Comparison of ENCODE assay signal across 8 cellular contexts in the genomic region with DNA sequence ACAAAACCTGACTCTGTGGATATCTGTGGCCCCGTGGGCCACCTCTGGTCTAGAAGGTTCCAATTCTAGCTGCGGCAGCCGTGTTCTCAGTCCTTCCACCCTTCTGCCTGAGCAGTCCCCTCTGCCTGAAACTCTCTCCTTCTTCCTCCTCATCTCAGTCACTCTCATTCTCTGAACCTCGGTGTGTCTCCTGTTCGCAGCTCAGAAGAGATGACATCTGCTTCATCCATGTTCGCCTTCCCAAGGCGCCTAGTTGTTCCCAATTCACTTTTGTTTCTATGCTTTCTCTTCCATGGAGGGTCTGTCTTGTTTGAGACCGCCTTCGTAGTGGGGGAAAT.
DNase-seq lines count a peak whose midpoint lies in the region; ATAC-seq and TF ChIP-seq lines count a peak whose summit lies in the region.

No MANE protein-coding gene starts in this region.

- in situ Hi-C loops in gastrocnemius medialis (cut with MboI; ENCODE audit: low sequenced_read_pairs in 4 of 4), result loop anchor here in 2 of 4 donors (10.0 to 25.0 kb wide), 3 partner anchors 91 to 176 kb away; a partner anchor contains a TSS

- H3K9ac ChIP-seq in duodenal mucosa (ENCODE audit: low read depth in 1 of 2, low read length in 2 of 2), result peak overlapping the region in 1 of 2 donors; percentile 26

- no peaks in the 10 kb centered on the region for H3K36me3 Mint-ChIP-seq in activated naive CD4-positive, alpha-beta T cell treated with anti-CD3 and anti-CD28 coated beads for 36 hours (ENCODE audit: low read depth)

- no peak for TF ChIP-seq CTCF in gastrocnemius medialis (IDR thresholded peaks at IDR 0.05 in 4 of 5, conservative IDR thresholded peaks at IDR 0.05 in 1 of 5)

- H3K4me3 Mint-ChIP-seq in activated naive CD4-positive, alpha-beta T cell treated with anti-CD3 and anti-CD28 coated beads for 36 hours, result no peak overlapping the region

- peaks cover 2% of the 10 kb centered on the region for H3K4me1 Mint-ChIP-seq in activated naive CD4-positive, alpha-beta T cell treated with anti-CD3 and anti-CD28 coated beads for 36 hours (ENCODE audit: low read depth)

- no peaks in the 10 kb centered on the region for H3K9me3 Mint-ChIP-seq in activated naive CD4-positive, alpha-beta T cell treated with anti-CD3 and anti-CD28 coated beads for 36 hours

- H3K36me3 ChIP-seq in duodenal mucosa (ENCODE audit: control insufficient read depth in 1 of 2, insufficient read depth in 2 of 2, low read length in 2 of 2) (no peaks in the 10 kb centered on the region), gastrocnemius medialis (no peaks in the 10 kb centered on the region)

- DNase-seq in gastrocnemius medialis (no peak), CD1c-positive myeloid dendritic cell (ENCODE audit: extremely low spot score) (no peak)
- DNase-seq in activated naive CD4-positive, alpha-beta T cell treated with anti-CD3 and anti-CD28 coated beads, Interleukin-2, amount 50 U/mL, for 16 hours, result no peak
- no peak for DNase-seq in activated naive CD4-positive, alpha-beta T cell treated with anti-CD3 and anti-CD28 coated beads for 36 hours

- H3K27ac ChIP-seq in duodenal mucosa (ENCODE audit: low read depth, low read length), result peak overlapping the region; percentile 33
- H3K27ac ChIP-seq in gastrocnemius medialis, result peak overlapping the region; percentile 82 to 96 (median 90)

- no peaks in the 10 kb centered on the region for H3K27me3 ChIP-seq in duodenal mucosa (ENCODE audit: control insufficient read depth in 1 of 2, insufficient read depth in 2 of 2, low read length in 2 of 2)
- H3K27me3 ChIP-seq in gastrocnemius medialis, result no peaks in the 10 kb centered on the region

- intact Hi-C loops in gastrocnemius medialis (cut with DNase I; ENCODE audit: low total_unique reads), result no loop called here
- intact Hi-C loops in activated naive CD4-positive, alpha-beta T cell treated with anti-CD3 and anti-CD28 coated beads for 36 hours (cut with micrococcal nuclease), result no loop called here

- ATAC-seq in GM18502 (IDR thresholded peaks at IDR 0.05; ENCODE audit: poor library complexity, unreplicated experiment) (peak; percentile 41), HG03175 (IDR thresholded peaks at IDR 0.05; ENCODE audit: unreplicated experiment) (peak; percentile 34), gastrocnemius medialis (peak in 1 of 2 donors; percentile 31), GM18519 (IDR thresholded peaks at IDR 0.05; ENCODE audit: low FRiP score, unreplicated experiment) (no peak)

- H3K4me1 ChIP-seq in duodenal mucosa (ENCODE audit: control insufficient read depth in 1 of 2, insufficient read depth in 2 of 2, low read length in 2 of 2) (peaks cover 20 to 23% of the 10 kb centered on the region in 2 donors), gastrocnemius medialis (peaks cover 35 to 38% of the 10 kb centered on the region in 2 donors)

- no peaks in the 10 kb centered on the region for H3K27me3 Mint-ChIP-seq in activated naive CD4-positive, alpha-beta T cell treated with anti-CD3 and anti-CD28 coated beads for 36 hours (ENCODE audit: low read depth)

- no peak overlapping the region for H3K27ac Mint-ChIP-seq in activated naive CD4-positive, alpha-beta T cell treated with anti-CD3 and anti-CD28 coated beads for 36 hours

- H3K4me3 ChIP-seq in duodenal mucosa (ENCODE audit: low read depth in 1 of 2, low read length in 2 of 2), result no peak overlapping the region
- H3K4me3 ChIP-seq in gastrocnemius medialis, result no peak overlapping the region

- H3K9me3 ChIP-seq in duodenal mucosa (ENCODE audit: control insufficient read depth in 1 of 2, low read length in 2 of 2) (no peaks in the 10 kb centered on the region), gastrocnemius medialis (no peaks in the 10 kb centered on the region)

- no peak for TF ChIP-seq POLR2A in gastrocnemius medialis (IDR thresholded peaks at IDR 0.05)

- CTCF ChIA-PET in activated naive CD4-positive, alpha-beta T cell treated with anti-CD3 and anti-CD28 coated beads for 36 hours (lab: Charles Lee), result no interaction called here
